ENCODE assay signal across 1 cellular context in the genomic region with DNA sequence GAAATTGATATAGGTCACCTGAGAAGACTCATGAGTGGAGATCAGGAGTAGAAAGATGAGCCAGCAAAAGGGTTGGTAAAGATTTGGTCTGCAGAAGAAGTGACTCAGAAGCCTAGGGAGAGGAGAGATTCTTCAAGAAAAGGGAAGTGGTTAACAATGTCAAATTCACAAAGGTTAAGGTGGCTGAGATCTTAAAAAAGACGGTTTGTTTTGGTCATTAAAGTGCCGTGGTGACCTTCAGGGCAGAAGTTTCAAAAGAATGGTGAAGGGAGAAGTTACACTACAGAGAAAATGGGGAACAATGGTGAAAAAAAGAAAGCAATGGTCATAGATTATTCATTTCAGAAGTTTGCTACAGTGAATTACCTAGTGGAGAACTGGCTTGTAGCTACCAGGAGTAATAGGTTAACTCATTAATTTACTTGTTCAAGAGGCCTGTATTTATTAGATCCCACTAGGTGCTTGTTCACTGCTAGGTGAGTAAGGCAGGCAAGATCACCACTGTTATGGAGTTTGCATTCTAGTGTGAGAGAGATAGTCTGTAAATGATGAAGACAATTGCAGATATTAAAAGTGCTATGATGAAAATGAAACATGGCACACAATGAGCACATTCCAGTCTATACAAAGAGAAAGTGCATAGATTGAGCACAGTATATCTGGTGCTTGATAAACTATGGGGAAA.
TF ChIP-seq lines count a peak whose summit lies in the region.

No MANE protein-coding gene starts in this region.

TF ChIP-seq in GM23338, 12 proteins besides CTCF, POLR2A, EP300 and RAD21 (continued from another document):
- TF ChIP-seq, protein P1, sequence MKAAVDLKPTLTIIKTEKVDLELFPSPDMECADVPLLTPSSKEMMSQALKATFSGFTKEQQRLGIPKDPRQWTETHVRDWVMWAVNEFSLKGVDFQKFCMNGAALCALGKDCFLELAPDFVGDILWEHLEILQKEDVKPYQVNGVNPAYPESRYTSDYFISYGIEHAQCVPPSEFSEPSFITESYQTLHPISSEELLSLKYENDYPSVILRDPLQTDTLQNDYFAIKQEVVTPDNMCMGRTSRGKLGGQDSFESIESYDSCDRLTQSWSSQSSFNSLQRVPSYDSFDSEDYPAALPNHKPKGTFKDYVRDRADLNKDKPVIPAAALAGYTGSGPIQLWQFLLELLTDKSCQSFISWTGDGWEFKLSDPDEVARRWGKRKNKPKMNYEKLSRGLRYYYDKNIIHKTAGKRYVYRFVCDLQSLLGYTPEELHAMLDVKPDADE (IDR thresholded peaks at IDR 0.05), result no peak
- TF ChIP-seq, protein P2, sequence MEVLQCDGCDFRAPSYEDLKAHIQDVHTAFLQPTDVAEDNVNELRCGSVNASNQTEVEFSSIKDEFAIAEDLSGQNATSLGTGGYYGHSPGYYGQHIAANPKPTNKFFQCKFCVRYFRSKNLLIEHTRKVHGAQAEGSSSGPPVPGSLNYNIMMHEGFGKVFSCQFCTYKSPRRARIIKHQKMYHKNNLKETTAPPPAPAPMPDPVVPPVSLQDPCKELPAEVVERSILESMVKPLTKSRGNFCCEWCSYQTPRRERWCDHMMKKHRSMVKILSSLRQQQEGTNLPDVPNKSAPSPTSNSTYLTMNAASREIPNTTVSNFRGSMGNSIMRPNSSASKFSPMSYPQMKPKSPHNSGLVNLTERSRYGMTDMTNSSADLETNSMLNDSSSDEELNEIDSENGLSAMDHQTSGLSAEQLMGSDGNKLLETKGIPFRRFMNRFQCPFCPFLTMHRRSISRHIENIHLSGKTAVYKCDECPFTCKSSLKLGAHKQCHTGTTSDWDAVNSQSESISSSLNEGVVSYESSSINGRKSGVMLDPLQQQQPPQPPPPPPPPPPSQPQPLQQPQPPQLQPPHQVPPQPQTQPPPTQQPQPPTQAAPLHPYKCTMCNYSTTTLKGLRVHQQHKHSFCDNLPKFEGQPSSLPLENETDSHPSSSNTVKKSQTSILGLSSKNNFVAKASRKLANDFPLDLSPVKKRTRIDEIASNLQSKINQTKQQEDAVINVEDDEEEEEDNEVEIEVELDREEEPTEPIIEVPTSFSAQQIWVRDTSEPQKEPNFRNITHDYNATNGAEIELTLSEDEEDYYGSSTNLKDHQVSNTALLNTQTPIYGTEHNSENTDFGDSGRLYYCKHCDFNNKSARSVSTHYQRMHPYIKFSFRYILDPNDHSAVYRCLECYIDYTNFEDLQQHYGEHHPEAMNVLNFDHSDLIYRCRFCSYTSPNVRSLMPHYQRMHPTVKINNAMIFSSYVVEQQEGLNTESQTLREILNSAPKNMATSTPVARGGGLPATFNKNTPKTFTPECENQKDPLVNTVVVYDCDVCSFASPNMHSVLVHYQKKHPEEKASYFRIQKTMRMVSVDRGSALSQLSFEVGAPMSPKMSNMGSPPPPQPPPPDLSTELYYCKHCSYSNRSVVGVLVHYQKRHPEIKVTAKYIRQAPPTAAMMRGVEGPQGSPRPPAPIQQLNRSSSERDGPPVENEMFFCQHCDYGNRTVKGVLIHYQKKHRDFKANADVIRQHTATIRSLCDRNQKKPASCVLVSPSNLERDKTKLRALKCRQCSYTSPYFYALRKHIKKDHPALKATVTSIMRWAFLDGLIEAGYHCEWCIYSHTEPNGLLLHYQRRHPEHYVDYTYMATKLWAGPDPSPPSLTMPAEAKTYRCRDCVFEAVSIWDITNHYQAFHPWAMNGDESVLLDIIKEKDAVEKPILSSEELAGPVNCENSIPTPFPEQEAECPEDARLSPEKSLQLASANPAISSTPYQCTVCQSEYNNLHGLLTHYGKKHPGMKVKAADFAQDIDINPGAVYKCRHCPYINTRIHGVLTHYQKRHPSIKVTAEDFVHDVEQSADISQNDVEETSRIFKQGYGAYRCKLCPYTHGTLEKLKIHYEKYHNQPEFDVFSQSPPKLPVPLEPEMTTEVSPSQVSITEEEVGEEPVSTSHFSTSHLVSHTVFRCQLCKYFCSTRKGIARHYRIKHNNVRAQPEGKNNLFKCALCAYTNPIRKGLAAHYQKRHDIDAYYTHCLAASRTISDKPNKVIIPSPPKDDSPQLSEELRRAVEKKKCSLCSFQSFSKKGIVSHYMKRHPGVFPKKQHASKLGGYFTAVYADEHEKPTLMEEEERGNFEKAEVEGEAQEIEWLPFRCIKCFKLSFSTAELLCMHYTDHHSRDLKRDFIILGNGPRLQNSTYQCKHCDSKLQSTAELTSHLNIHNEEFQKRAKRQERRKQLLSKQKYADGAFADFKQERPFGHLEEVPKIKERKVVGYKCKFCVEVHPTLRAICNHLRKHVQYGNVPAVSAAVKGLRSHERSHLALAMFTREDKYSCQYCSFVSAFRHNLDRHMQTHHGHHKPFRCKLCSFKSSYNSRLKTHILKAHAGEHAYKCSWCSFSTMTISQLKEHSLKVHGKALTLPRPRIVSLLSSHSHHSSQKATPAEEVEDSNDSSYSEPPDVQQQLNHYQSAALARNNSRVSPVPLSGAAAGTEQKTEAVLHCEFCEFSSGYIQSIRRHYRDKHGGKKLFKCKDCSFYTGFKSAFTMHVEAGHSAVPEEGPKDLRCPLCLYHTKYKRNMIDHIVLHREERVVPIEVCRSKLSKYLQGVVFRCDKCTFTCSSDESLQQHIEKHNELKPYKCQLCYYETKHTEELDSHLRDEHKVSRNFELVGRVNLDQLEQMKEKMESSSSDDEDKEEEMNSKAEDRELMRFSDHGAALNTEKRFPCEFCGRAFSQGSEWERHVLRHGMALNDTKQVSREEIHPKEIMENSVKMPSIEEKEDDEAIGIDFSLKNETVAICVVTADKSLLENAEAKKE (CRISPR knock-in tag; IDR thresholded peaks at IDR 0.05), result no peak
- no peak for TF ChIP-seq ZNF114 (CRISPR knock-in tag; IDR thresholded peaks at IDR 0.05)
